ENCODE assay signal across 17 cellular contexts in the genomic region with DNA sequence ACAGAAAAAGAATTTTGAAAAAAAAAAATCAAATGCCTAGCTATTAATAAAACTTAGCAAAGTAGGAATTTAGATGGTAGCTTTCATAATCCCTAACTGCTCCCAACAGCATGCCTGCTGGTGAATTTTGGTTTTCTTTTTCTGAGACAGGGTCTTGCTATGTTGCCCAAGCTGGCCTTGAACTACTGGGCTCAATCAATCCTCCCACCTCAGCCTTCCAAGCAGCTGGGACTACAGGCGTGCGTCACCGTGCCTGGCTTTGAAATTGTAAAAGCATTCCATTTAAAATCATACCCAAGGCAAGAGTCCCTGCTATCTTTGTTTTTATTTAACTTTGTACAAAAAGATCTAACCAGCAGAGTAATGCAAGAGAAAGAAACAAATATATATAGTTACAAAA. TPM values are rescaled to one million over a fixed set of nuclear protein-coding genes. Genes with fewer than 3 reads are reported as not detected.
DNase-seq lines count a peak whose midpoint lies in the region; TF ChIP-seq lines count a peak whose summit lies in the region.
"Had no signal": no experiment of that assay in that cellular context is flagged by ENCODE, and none has a peak within 500 bp of the region (broad histone marks: within the 10 kb centered on the region; RNA-seq: fewer than 3 reads in every experiment).

No MANE protein-coding gene starts in this region.

- peaks cover 59% of the 10 kb centered on the region for H3K36me3 Mint-ChIP-seq in activated naive CD4-positive, alpha-beta T cell treated with anti-CD3 and anti-CD28 coated beads, Interleukin-2, amount 10 ng/mL, durations not matched to agents 7 days and 5 days

- H3K36me3 ChIP-seq in adrenal gland (replicated peaks in 1 of 2) (peaks cover 0 to 82% of the 10 kb centered on the region in 2 donors), testis (ENCODE audit: low read depth, missing control alignments) (no peaks in the 10 kb centered on the region)

- H3K27ac ChIP-seq in adrenal gland (peak overlapping the region in 2 of 5 donors; percentile 51 to 61), testis (peak overlapping the region; percentile 5 to 20)
- H3K27ac ChIP-seq: 22Rv1; A549; BLaER1 treated with 17β-estradiol and CSF1 and Interleukin-3, amounts not matched to agents 10 nM and 100 nM; C4-2B had no signal

- no peaks in the 10 kb centered on the region for H3K27me3 Mint-ChIP-seq in activated naive CD4-positive, alpha-beta T cell treated with anti-CD3 and anti-CD28 coated beads, Interleukin-2, amount 10 ng/mL, durations not matched to agents 7 days and 5 days
- H3K27me3 Mint-ChIP-seq: B cell; CD4-positive, alpha-beta T cell had no signal

- intact Hi-C loops in adrenal gland (cut with DNase I) (no loop called here), testis (cut with DNase I; ENCODE audit: low total_unique reads) (no loop called here)

- WGBS in adrenal gland, 4 donors: 44 to 58% (median 56%) methylated on average over 3 of the region's 3 CpGs
- 48 to 56% methylated on average over 3 of the region's 3 CpGs for WGBS in testis, 2 donors

- H3K9me3 ChIP-seq in adrenal gland (replicated peaks in 1 of 3): no peaks in the 10 kb centered on the region
- no peaks in the 10 kb centered on the region for H3K9me3 ChIP-seq in testis
- H3K9me3 ChIP-seq: A549; BLaER1 treated with 17β-estradiol and CSF1 and Interleukin-3, amounts not matched to agents 10 nM and 100 nM; Caco-2 had no signal

- no peak for DNase-seq in activated naive CD4-positive, alpha-beta T cell treated with anti-CD3 and anti-CD28 coated beads, Interleukin-2, amount 10 ng/mL, durations not matched to agents 7 days and 5 days
- DNase-seq in activated naive CD4-positive, alpha-beta T cell (lab: John Stamatoyannopoulos, UW): no peak
- peak in 6 of 7 donors; percentile 86 to 93 (median 89) for DNase-seq in adrenal gland
- peak; percentile 89 for DNase-seq in testis
- DNase-seq in activated T-cell treated with anti-CD3 and anti-CD28 coated beads, Interleukin-2, amount 50 U/mL, for 48 hours: no peak
- DNase-seq: AML-193; Caco-2; Calu3; CD4-positive, alpha-beta T cell; CD8-positive, alpha-beta T cell; DMS79 treated with DMSO at 0.1 percent for 48 hours; GF-D8 had no signal

- peak overlapping the region; percentile 52 for H3K27ac Mint-ChIP-seq in activated naive CD4-positive, alpha-beta T cell treated with anti-CD3 and anti-CD28 coated beads, Interleukin-2, amount 10 ng/mL, durations not matched to agents 7 days and 5 days
- H3K27ac Mint-ChIP-seq: B cell; CD4-positive, alpha-beta T cell; CD8-positive, alpha-beta T cell had no signal

- CTCF ChIA-PET in activated naive CD4-positive, alpha-beta T cell treated with anti-CD3 and anti-CD28 coated beads, Interleukin-2, amount 10 ng/mL, durations not matched to agents 7 days and 5 days (lab: Charles Lee): interaction anchor here (1.0 kb wide), 1 partner anchor 144 kb away, joined by 3 read pairs; no protein-coding TSS in a partner anchor

- TF ChIP-seq POLR2A in adrenal gland (IDR thresholded peaks at IDR 0.05) (peak in 1 of 2 donors; percentile 31), testis (IDR thresholded peaks at IDR 0.05) (no peak)

- no peaks in the 10 kb centered on the region for H3K4me1 Mint-ChIP-seq in activated naive CD4-positive, alpha-beta T cell treated with anti-CD3 and anti-CD28 coated beads, Interleukin-2, amount 10 ng/mL, durations not matched to agents 7 days and 5 days
- H3K4me1 Mint-ChIP-seq: B cell had no signal

- H3K27me3 ChIP-seq in adrenal gland (no peaks in the 10 kb centered on the region), testis (no peaks in the 10 kb centered on the region)
- H3K27me3 ChIP-seq: BLaER1 treated with 17β-estradiol and CSF1 and Interleukin-3, amounts not matched to agents 10 nM and 100 nM had no signal

- H3K4me3 ChIP-seq in adrenal gland (no peak overlapping the region), testis (no peak overlapping the region)
- H3K4me3 ChIP-seq: A549; BLaER1 treated with 17β-estradiol and CSF1 and Interleukin-3, amounts not matched to agents 10 nM and 100 nM had no signal

- no peaks in the 10 kb centered on the region for H3K9me3 Mint-ChIP-seq in activated naive CD4-positive, alpha-beta T cell treated with anti-CD3 and anti-CD28 coated beads, Interleukin-2, amount 10 ng/mL, durations not matched to agents 7 days and 5 days
- H3K9me3 Mint-ChIP-seq: CD4-positive, alpha-beta T cell; CD8-positive, alpha-beta T cell had no signal

- H3K4me1 ChIP-seq in adrenal gland (replicated peaks in 1 of 2) (peaks cover 10 to 15% of the 10 kb centered on the region in 2 donors), testis (peaks cover 59% of the 10 kb centered on the region)
- H3K4me1 ChIP-seq: Caco-2 had no signal

- peak in 5 of 6 experiments; percentile 26 to 50 (median 37) for TF ChIP-seq CTCF in adrenal gland (IDR thresholded peaks at IDR 0.05)
- TF ChIP-seq CTCF in testis (IDR thresholded peaks at IDR 0.05): no peak

- H3K4me3 Mint-ChIP-seq in activated naive CD4-positive, alpha-beta T cell treated with anti-CD3 and anti-CD28 coated beads, Interleukin-2, amount 10 ng/mL, durations not matched to agents 7 days and 5 days: no peak overlapping the region
- H3K4me3 Mint-ChIP-seq: B cell; CD4-positive, alpha-beta T cell; CD8-positive, alpha-beta T cell had no signal

RNA-seq across cellular contexts. Expression of gene FBXO21, which starts 20.7 kb away (rescaled TPM):
- total RNA-seq in adrenal gland: 100 to 1,000 TPM in 6 of 8 donors, 10 to 100 TPM in 2; 74.5 to 309 (median 128) TPM
- polyA plus RNA-seq in adrenal gland: 10 to 100 TPM; 22.8 to 54.7 (median 24.0) TPM
- total RNA-seq in testis: 100 to 1,000 TPM; 290 to 519 TPM
- polyA plus RNA-seq in testis (ENCODE audit: insufficient read depth, low read depth, low replicate concordance): 101 TPM

Comparison
In these comparisons a context has a peak if more than half of its experiments do, and no peak if none do; other contexts are left out.
1. DNase-seq: peak in adrenal gland (6 of 7) and testis (single experiment); none in activated naive CD4-positive, alpha-beta T cell treated with anti-CD3 and anti-CD28 coated beads, Interleukin-2, amount 10 ng/mL, durations not matched to agents 7 days and 5 days (single experiment), activated naive CD4-positive, alpha-beta T cell (0 of 4) and activated T-cell treated with anti-CD3 and anti-CD28 coated beads, Interleukin-2, amount 50 U/mL, for 48 hours (0 of 2).
2. CTCF ChIP-seq: peak in adrenal gland (5 of 6); none in testis (0 of 3).